Comparison of ENCODE assay signal across 20 cellular contexts in genomic region chr2:71562518-71562917, GRCh38.
DNase-seq lines count a peak whose midpoint lies in the region; ATAC-seq and TF ChIP-seq lines count a peak whose summit lies in the region.
"Had no signal": no experiment of that assay in that cellular context is flagged by ENCODE, and none has a peak within 500 bp of the region (broad histone marks: within the 10 kb centered on the region; RNA-seq: fewer than 3 reads in every experiment).

No MANE protein-coding gene starts in this region.

- H2AFZ ChIP-seq in H9 (ENCODE audit: low read length) = no peak overlapping the region
- H2AFZ ChIP-seq: GM23248 had no signal

- no peaks in the 10 kb centered on the region for H3K79me1 ChIP-seq in H9 (ENCODE audit: insufficient read depth, low read depth, low read length, poor library complexity, severe bottlenecking)

- no peaks in the 10 kb centered on the region for H3K9me3 ChIP-seq in left ventricle myocardium inferior (replicated peaks)
- no peaks in the 10 kb centered on the region for H3K9me3 ChIP-seq in H9 (ENCODE audit: control insufficient read depth, low read depth, low read length)
- H3K9me3 ChIP-seq: SK-N-SH had no signal

- H3K4me3 ChIP-seq in left ventricle myocardium inferior = no peak overlapping the region
- H3K4me3 ChIP-seq: GM23248 had no signal

- H4K91ac ChIP-seq in H9 (ENCODE audit: insufficient read length, low read depth, low read length) = no peak overlapping the region

- DNase-seq in Right ventricle myocardium superior (peak; percentile 13), left ventricle myocardium inferior (no peak), chondrocyte (ENCODE audit: low spot score) (peak; percentile 62), myocyte (ENCODE audit: low read depth) (peak; percentile 83), AG20443 (ENCODE audit: low spot score) (no peak), NCI-H82 treated with DMSO at 0.1 percent for 48 hours (lab: John Stamatoyannopoulos, UW; ENCODE audit: unreplicated experiment) (no peak), H9 (no peak)
- DNase-seq: 8988T, COR-L47, GM23248, Karpas-422, MM.1S, NCI-H1092 treated with DMSO at 0.1 percent for 48 hours, NCI-H1694, NCI-H2107, NCI-H2227 treated with DMSO at 0.1 percent for 48 hours, NCI-H524, SK-N-SH had no signal

- intact Hi-C loops in Right ventricle myocardium superior (cut with DNase I) (no loop called here), left ventricle myocardium inferior (cut with micrococcal nuclease) (no loop called here)

- TF ChIP-seq CTCF in left ventricle myocardium inferior (IDR thresholded peaks at IDR 0.05; ENCODE audit: borderline replicate concordance) (no peak), chondrocyte (IDR thresholded peaks at IDR 0.05) (no peak), H9 (conservative IDR thresholded peaks at IDR 0.05) (no peak)

- H2BK20ac ChIP-seq in H9 (ENCODE audit: low read depth, low read length, poor library complexity, severe bottlenecking) = no peak overlapping the region

- ATAC-seq in Right ventricle myocardium superior (ENCODE audit: poor library complexity) (no peak), GM18861 (IDR thresholded peaks at IDR 0.05; ENCODE audit: unreplicated experiment) (no peak)

- H3K27ac ChIP-seq in left ventricle myocardium inferior (replicated peaks) (no peak overlapping the region), H9 (ENCODE audit: insufficient read length, low read depth, low read length) (no peak overlapping the region)
- H3K27ac ChIP-seq: C4-2B, GM23248 had no signal

- H3K9me3 Mint-ChIP-seq in chondrocyte (ENCODE audit: low read depth) (no peaks in the 10 kb centered on the region), H9 (no peaks in the 10 kb centered on the region)

- H3K27me3 ChIP-seq in left ventricle myocardium inferior (ENCODE audit: low read depth) (no peaks in the 10 kb centered on the region), H9 (ENCODE audit: insufficient read depth, low read length) (no peaks in the 10 kb centered on the region)

- no peak overlapping the region for H3K18ac ChIP-seq in H9 (ENCODE audit: insufficient read length, low read depth, low read length)

- H3K4me1 Mint-ChIP-seq in chondrocyte (ENCODE audit: low read depth) (peaks cover 65% of the 10 kb centered on the region), H9 (peaks cover 11 to 22% of the 10 kb centered on the region in 2 experiments; a peak in 3 of 4 replicates)

- H3K36me3 ChIP-seq in left ventricle myocardium inferior = peaks cover 22% of the 10 kb centered on the region

- no CpG with 5 or more reads among the region's 7 CpGs for WGBS in H9 (ENCODE audit: extremely low coverage, insufficient read length, low lambda C conversion rate)

- no peak overlapping the region for H2BK120ac ChIP-seq in H9 (ENCODE audit: low read depth, low read length, poor library complexity, severe bottlenecking)

- H3K27ac Mint-ChIP-seq in chondrocyte (ENCODE audit: unreplicated experiment) (peak overlapping the region; percentile 41), H9 (0 out of 7 replicates have a peak overlapping the region, but pooled peaks of 1 of the 3 experiments have one; percentile 57)

- no peak overlapping the region for H4K5ac ChIP-seq in H9 (ENCODE audit: insufficient read length, low read depth, low read length)

- no peak overlapping the region for H3T11ph ChIP-seq in H9 (ENCODE audit: low read length)

- H3K23me2 ChIP-seq in H9 (ENCODE audit: insufficient read length, low read depth, low read length, poor library complexity, severe bottlenecking) = no peaks in the 10 kb centered on the region

- H3K4me3 Mint-ChIP-seq in chondrocyte (ENCODE audit: unreplicated experiment) (no peak overlapping the region), H9 (no peak overlapping the region)

- no peak overlapping the region for H3K56ac ChIP-seq in H9 (ENCODE audit: insufficient read length, low read depth, low read length)

- H3K36me3 Mint-ChIP-seq in chondrocyte (ENCODE audit: low read depth) = peaks cover 9% of the 10 kb centered on the region
- H3K36me3 Mint-ChIP-seq in H9 (ENCODE audit: insufficient read depth in 1 of 3, low read depth in 3 of 3) = no peaks in the 10 kb centered on the region

- no peak overlapping the region for H3K4me2 ChIP-seq in H9 (ENCODE audit: insufficient read depth, insufficient read length, low read length)
- H3K4me2 ChIP-seq: SK-N-SH had no signal

- no peak overlapping the region for H2AK5ac ChIP-seq in H9 (ENCODE audit: insufficient read length, low read length)

- no peak overlapping the region for H3K4ac ChIP-seq in H9 (ENCODE audit: low read depth, low read length)

- H2BK5ac ChIP-seq in H9 (ENCODE audit: insufficient read length, low read length) = no peak overlapping the region

- no peak overlapping the region for H3K14ac ChIP-seq in H9 (ENCODE audit: insufficient read depth, low read length)

- H3K27me3 Mint-ChIP-seq in chondrocyte (ENCODE audit: low read depth) (no peaks in the 10 kb centered on the region), H9 (ENCODE audit: low read depth) (no peaks in the 10 kb centered on the region)

- H3K4me1 ChIP-seq in left ventricle myocardium inferior (peaks cover 6% of the 10 kb centered on the region), H9 (ENCODE audit: insufficient read depth, low read length) (no peaks in the 10 kb centered on the region)

- H3K9ac ChIP-seq in H9 (ENCODE audit: extremely low read depth, insufficient read length, low read length) = no peak overlapping the region
- H3K9ac ChIP-seq: GM23248, SK-N-SH had no signal

- H3K23ac ChIP-seq in H9 (ENCODE audit: insufficient read length, low read depth, low read length) = no peak overlapping the region

- no peaks in the 10 kb centered on the region for H4K20me1 ChIP-seq in H9 (ENCODE audit: control insufficient read depth, insufficient read depth, insufficient read length)

- H2BK15ac ChIP-seq in H9 (ENCODE audit: low read depth, low read length) = no peak overlapping the region

- no peak overlapping the region for H4K8ac ChIP-seq in H9 (replicated peaks; ENCODE audit: insufficient read length, low read depth, low read length)

- H3K79me2 ChIP-seq in H9 (ENCODE audit: insufficient read depth, low read length) = no peaks in the 10 kb centered on the region

- H2BK12ac ChIP-seq in H9 (ENCODE audit: insufficient read length, low read depth, low read length) = no peak overlapping the region

Comparison
In these comparisons a context has a peak if more than half of its experiments do, and no peak if none do; other contexts are left out.
1. DNase-seq: peak in Right ventricle myocardium superior (single experiment), chondrocyte (single experiment) and myocyte (single experiment); none in left ventricle myocardium inferior (single experiment), AG20443 (single experiment), NCI-H82 treated with DMSO at 0.1 percent for 48 hours (single experiment) and H9 (single experiment).